In the genomic region with DNA sequence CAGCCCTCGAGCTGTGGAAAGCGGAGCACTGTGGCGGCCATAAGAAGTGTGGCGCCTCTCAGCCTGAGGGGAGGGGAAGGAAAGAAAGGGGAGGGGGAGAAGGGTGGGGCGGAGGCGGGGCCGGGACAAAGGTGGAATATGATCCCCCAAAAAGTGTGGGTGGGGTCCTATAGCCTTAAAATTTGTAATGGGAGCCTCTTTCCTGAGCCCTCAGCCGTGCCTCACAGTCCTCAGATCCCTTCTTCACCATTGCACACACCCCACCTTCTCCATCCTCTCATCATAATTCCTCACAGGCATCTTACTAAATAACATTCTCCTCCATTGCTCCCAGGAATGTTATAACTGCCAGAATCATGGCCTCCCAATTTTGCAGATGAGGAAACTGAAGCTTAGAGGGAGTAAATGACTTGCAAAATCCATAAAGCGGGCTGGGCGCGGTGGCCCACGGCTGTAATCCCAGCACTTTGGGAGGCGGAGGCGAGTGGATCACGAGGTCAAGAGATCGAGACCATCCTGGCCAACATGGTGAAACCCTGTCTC, we compare ENCODE assay signal across 1 cellular context.
TF ChIP-seq lines count a peak whose summit lies in the region.

No MANE protein-coding gene starts in this region.

TF ChIP-seq in K562, 482 proteins besides CTCF, POLR2A, EP300 and RAD21 (continued from another document):
- TF ChIP-seq BRCA1 (IDR thresholded peaks at IDR 0.05) (no peak), BRCA1 (CRISPR knock-in tag; IDR thresholded peaks at IDR 0.05) (no peak), ELF1 (tag; IDR thresholded peaks at IDR 0.05) (no peak), ZBED1 (IDR thresholded peaks at IDR 0.05) (no peak), PHB (CRISPR knock-in tag; IDR thresholded peaks at IDR 0.05) (no peak), MAFK (IDR thresholded peaks at IDR 0.05; ENCODE audit: low read length) (no peak), E2F3 (CRISPR knock-in tag; IDR thresholded peaks at IDR 0.05) (no peak), BHLHE40 (IDR thresholded peaks at IDR 0.05; ENCODE audit: low read length) (no peak), ZNF12 (CRISPR knock-in tag; IDR thresholded peaks at IDR 0.05) (no peak), ARID1B (IDR thresholded peaks at IDR 0.05) (no peak; the same call in 1 of the 2 replicates), TARDBP (IDR thresholded peaks at IDR 0.05) (no peak), STAT5A (IDR thresholded peaks at IDR 0.05; ENCODE audit: borderline replicate concordance, low read length) (no peak), NR2C1 (IDR thresholded peaks at IDR 0.05) (peak; percentile 66; the same call in 1 of the 2 replicates), NR2C1 (tag; IDR thresholded peaks at IDR 0.05) (peak; percentile 65), SAP30 (IDR thresholded peaks at IDR 0.05; ENCODE audit: borderline replicate concordance, insufficient read depth, low read depth, low read length, poor library complexity, severe bottlenecking) (no peak)
- TF ChIP-seq, protein P1, sequence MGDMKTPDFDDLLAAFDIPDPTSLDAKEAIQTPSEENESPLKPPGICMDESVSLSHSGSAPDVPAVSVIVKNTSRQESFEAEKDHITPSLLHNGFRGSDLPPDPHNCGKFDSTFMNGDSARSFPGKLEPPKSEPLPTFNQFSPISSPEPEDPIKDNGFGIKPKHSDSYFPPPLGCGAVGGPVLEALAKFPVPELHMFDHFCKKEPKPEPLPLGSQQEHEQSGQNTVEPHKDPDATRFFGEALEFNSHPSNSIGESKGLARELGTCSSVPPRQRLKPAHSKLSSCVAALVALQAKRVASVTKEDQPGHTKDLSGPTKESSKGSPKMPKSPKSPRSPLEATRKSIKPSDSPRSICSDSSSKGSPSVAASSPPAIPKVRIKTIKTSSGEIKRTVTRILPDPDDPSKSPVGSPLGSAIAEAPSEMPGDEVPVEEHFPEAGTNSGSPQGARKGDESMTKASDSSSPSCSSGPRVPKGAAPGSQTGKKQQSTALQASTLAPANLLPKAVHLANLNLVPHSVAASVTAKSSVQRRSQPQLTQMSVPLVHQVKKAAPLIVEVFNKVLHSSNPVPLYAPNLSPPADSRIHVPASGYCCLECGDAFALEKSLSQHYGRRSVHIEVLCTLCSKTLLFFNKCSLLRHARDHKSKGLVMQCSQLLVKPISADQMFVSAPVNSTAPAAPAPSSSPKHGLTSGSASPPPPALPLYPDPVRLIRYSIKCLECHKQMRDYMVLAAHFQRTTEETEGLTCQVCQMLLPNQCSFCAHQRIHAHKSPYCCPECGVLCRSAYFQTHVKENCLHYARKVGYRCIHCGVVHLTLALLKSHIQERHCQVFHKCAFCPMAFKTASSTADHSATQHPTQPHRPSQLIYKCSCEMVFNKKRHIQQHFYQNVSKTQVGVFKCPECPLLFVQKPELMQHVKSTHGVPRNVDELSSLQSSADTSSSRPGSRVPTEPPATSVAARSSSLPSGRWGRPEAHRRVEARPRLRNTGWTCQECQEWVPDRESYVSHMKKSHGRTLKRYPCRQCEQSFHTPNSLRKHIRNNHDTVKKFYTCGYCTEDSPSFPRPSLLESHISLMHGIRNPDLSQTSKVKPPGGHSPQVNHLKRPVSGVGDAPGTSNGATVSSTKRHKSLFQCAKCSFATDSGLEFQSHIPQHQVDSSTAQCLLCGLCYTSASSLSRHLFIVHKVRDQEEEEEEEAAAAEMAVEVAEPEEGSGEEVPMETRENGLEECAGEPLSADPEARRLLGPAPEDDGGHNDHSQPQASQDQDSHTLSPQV (IDR thresholded peaks at IDR 0.05): no peak
- TF ChIP-seq, protein P2, sequence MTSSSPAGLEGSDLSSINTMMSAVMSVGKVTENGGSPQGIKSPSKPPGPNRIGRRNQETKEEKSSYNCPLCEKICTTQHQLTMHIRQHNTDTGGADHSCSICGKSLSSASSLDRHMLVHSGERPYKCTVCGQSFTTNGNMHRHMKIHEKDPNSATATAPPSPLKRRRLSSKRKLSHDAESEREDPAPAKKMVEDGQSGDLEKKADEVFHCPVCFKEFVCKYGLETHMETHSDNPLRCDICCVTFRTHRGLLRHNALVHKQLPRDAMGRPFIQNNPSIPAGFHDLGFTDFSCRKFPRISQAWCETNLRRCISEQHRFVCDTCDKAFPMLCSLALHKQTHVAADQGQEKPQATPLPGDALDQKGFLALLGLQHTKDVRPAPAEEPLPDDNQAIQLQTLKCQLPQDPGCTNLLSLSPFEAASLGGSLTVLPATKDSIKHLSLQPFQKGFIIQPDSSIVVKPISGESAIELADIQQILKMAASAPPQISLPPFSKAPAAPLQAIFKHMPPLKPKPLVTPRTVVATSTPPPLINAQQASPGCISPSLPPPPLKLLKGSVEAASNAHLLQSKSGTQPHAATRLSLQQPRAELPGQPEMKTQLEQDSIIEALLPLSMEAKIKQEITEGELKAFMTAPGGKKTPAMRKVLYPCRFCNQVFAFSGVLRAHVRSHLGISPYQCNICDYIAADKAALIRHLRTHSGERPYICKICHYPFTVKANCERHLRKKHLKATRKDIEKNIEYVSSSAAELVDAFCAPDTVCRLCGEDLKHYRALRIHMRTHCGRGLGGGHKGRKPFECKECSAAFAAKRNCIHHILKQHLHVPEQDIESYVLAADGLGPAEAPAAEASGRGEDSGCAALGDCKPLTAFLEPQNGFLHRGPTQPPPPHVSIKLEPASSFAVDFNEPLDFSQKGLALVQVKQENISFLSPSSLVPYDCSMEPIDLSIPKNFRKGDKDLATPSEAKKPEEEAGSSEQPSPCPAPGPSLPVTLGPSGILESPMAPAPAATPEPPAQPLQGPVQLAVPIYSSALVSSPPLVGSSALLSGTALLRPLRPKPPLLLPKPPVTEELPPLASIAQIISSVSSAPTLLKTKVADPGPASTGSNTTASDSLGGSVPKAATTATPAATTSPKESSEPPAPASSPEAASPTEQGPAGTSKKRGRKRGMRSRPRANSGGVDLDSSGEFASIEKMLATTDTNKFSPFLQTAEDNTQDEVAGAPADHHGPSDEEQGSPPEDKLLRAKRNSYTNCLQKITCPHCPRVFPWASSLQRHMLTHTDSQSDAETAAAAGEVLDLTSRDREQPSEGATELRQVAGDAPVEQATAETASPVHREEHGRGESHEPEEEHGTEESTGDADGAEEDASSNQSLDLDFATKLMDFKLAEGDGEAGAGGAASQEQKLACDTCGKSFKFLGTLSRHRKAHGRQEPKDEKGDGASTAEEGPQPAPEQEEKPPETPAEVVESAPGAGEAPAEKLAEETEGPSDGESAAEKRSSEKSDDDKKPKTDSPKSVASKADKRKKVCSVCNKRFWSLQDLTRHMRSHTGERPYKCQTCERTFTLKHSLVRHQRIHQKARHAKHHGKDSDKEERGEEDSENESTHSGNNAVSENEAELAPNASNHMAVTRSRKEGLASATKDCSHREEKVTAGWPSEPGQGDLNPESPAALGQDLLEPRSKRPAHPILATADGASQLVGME (CRISPR knock-in tag; IDR thresholded peaks at IDR 0.05): no peak
- TF ChIP-seq, protein P3, sequence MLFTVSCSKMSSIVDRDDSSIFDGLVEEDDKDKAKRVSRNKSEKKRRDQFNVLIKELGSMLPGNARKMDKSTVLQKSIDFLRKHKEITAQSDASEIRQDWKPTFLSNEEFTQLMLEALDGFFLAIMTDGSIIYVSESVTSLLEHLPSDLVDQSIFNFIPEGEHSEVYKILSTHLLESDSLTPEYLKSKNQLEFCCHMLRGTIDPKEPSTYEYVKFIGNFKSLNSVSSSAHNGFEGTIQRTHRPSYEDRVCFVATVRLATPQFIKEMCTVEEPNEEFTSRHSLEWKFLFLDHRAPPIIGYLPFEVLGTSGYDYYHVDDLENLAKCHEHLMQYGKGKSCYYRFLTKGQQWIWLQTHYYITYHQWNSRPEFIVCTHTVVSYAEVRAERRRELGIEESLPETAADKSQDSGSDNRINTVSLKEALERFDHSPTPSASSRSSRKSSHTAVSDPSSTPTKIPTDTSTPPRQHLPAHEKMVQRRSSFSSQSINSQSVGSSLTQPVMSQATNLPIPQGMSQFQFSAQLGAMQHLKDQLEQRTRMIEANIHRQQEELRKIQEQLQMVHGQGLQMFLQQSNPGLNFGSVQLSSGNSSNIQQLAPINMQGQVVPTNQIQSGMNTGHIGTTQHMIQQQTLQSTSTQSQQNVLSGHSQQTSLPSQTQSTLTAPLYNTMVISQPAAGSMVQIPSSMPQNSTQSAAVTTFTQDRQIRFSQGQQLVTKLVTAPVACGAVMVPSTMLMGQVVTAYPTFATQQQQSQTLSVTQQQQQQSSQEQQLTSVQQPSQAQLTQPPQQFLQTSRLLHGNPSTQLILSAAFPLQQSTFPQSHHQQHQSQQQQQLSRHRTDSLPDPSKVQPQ (CRISPR knock-in tag; IDR thresholded peaks at IDR 0.05; ENCODE audit: borderline replicate concordance): no peak
- TF ChIP-seq, protein P4, sequence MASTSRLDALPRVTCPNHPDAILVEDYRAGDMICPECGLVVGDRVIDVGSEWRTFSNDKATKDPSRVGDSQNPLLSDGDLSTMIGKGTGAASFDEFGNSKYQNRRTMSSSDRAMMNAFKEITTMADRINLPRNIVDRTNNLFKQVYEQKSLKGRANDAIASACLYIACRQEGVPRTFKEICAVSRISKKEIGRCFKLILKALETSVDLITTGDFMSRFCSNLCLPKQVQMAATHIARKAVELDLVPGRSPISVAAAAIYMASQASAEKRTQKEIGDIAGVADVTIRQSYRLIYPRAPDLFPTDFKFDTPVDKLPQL (IDR thresholded peaks at IDR 0.05; ENCODE audit: extremely low read depth, insufficient read length): no peak
